Comparison of ENCODE assay signal across 18 cellular contexts in the genomic region with DNA sequence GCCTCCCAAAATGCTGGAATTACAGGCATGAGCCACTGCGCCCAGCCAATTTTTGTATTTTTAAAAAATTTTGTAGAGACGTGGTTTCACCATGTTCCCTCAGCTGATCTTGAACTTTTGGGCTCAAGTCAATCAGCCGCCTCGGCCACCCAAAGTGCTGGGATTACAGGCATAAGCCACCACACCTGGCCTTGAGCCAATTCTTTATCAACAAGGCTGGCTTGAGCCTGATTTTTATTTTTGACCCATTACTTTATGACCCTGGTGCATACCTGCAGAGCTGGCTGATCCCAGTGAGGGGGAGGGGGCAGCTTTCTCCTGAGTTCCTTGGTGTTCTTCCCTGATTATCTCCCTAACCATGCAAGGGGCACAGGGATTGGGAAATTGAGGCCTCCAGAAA. TPM values are rescaled to one million over a fixed set of nuclear protein-coding genes. Genes with fewer than 3 reads are reported as not detected.
DNase-seq lines count a peak whose midpoint lies in the region; ATAC-seq and TF ChIP-seq lines count a peak whose summit lies in the region.
"Had no signal": no experiment of that assay in that cellular context is flagged by ENCODE, and none has a peak within 500 bp of the region (broad histone marks: within the 10 kb centered on the region; RNA-seq: fewer than 3 reads in every experiment).

No MANE protein-coding gene starts in this region.

- peaks cover 12 to 20% (median 19%) of the 10 kb centered on the region in 3 donors for H3K4me1 Mint-ChIP-seq in T-cell
- H3K4me1 Mint-ChIP-seq: stimulated activated naive B cell treated with anti-CD40 and anti-IgM and Interleukin-4, amounts not matched to agents 10 μg/mL and 1 μg/mL and 100 μg/mL, for 72 hours had no signal

- peak overlapping the region; percentile 96 for H2AK5ac ChIP-seq in mesenchymal stem cell (ENCODE audit: low read length, severe bottlenecking)

- no peaks in the 10 kb centered on the region for H3K9me2 ChIP-seq in OCI-LY1 (ENCODE audit: low read depth, low read length)

- 96% methylated on average over 4 of the region's 4 CpGs for WGBS in mesenchymal stem cell
- WGBS in smooth muscle cell (ENCODE audit: low lambda C conversion rate) = 90% methylated on average over 4 of the region's 4 CpGs

- peak overlapping the region; percentile 17 for H3K4me3 ChIP-seq in OCI-LY1 (ENCODE audit: low read depth, low read length, poor library complexity, severe bottlenecking)
- H3K4me3 ChIP-seq in mesenchymal stem cell (ENCODE audit: insufficient read depth in 1 of 2, low read depth in 1 of 2, low read length in 2 of 2) = no peak overlapping the region
- H3K4me3 ChIP-seq in smooth muscle cell = no peak overlapping the region

- H2AFZ ChIP-seq in OCI-LY1 (ENCODE audit: low read length) (no peak overlapping the region), mesenchymal stem cell (ENCODE audit: low read depth, low read length) (no peak overlapping the region), smooth muscle cell (ENCODE audit: low read depth) (no peak overlapping the region)

- no peak overlapping the region for H2BK5ac ChIP-seq in mesenchymal stem cell (ENCODE audit: low read depth, low read length, poor library complexity, severe bottlenecking)

- TF ChIP-seq CTCF in OCI-LY1 (IDR thresholded peaks at IDR 0.05; ENCODE audit: low read length) = no peak
- TF ChIP-seq CTCF in smooth muscle cell (IDR thresholded peaks at IDR 0.05; ENCODE audit: borderline replicate concordance, insufficient read depth, poor library complexity, severe bottlenecking) = no peak

- no peak overlapping the region for H3K27ac Mint-ChIP-seq in T-cell
- H3K27ac Mint-ChIP-seq: stimulated activated naive B cell treated with anti-CD40 and anti-IgM and Interleukin-4, amounts not matched to agents 10 μg/mL and 1 μg/mL and 100 μg/mL, for 72 hours had no signal

- H3K27ac ChIP-seq in OCI-LY1 (ENCODE audit: low read depth, low read length, poor library complexity, severe bottlenecking) (peak overlapping the region; percentile 96), mesenchymal stem cell (ENCODE audit: low read length, poor library complexity, severe bottlenecking) (peak overlapping the region; percentile 85), smooth muscle cell (ENCODE audit: low read depth) (peak overlapping the region; percentile 94)

- H4K8ac ChIP-seq in mesenchymal stem cell (ENCODE audit: low read length) = no peak overlapping the region

- H3K27me3 ChIP-seq in OCI-LY1 (ENCODE audit: insufficient read depth, low read length) = no peaks in the 10 kb centered on the region
- H3K27me3 ChIP-seq in mesenchymal stem cell (ENCODE audit: control insufficient read depth in 1 of 2, insufficient read depth in 1 of 2, low read length in 2 of 2) = no peaks in the 10 kb centered on the region
- H3K27me3 ChIP-seq in smooth muscle cell (ENCODE audit: low read depth) = no peaks in the 10 kb centered on the region

- DNase-seq in NCI-H2081 (lab: John Stamatoyannopoulos, UW) = peak; percentile 16 to 33
- no peak for DNase-seq in NCI-H2081 treated with DMSO at 0.1 percent for 48 hours (lab: John Stamatoyannopoulos, UW)
- DNase-seq in mesenchymal stem cell = no peak
- DNase-seq in smooth muscle cell (lab: John Stamatoyannopoulos, UW; ENCODE audit: unreplicated experiment) = no peak
- DNase-seq in T-cell = no peak
- DNase-seq in GM19240 (ENCODE audit: insufficient read length, low spot score) = no peak
- DNase-seq: activated CD4-positive, alpha-beta T cell treated with anti-CD3 and anti-CD28 coated beads, Interleukin-2, amount 50 U/mL, for 4 hours; effector CD8-positive, alpha-beta T cell; NCI-H1694 treated with DMSO at 0.1 percent for 48 hours; NCI-H774; stimulated activated naive B cell treated with anti-CD40 and anti-IgM and Interleukin-4, amounts not matched to agents 10 μg/mL and 1 μg/mL and 100 μg/mL, for 72 hours had no signal

- H3K18ac ChIP-seq in mesenchymal stem cell (ENCODE audit: low read depth in 1 of 2, low read length in 2 of 2) = peak overlapping the region; percentile 58 to 68

- no peaks in the 10 kb centered on the region for H3K79me1 ChIP-seq in mesenchymal stem cell (replicated peaks; ENCODE audit: low read length, poor library complexity, severe bottlenecking)

- H3K4me1 ChIP-seq in OCI-LY1 (ENCODE audit: insufficient read depth, low read length, severe bottlenecking) (peaks cover 72% of the 10 kb centered on the region), mesenchymal stem cell (ENCODE audit: control insufficient read depth, insufficient read depth, low read depth, low read length) (peaks cover 43% of the 10 kb centered on the region), smooth muscle cell (ENCODE audit: low read depth) (peaks cover 19% of the 10 kb centered on the region)

- no peak overlapping the region for H3K14ac ChIP-seq in mesenchymal stem cell (ENCODE audit: low read length in 2 of 2)

- peak overlapping the region; percentile 36 for H4K91ac ChIP-seq in mesenchymal stem cell (ENCODE audit: low read length)

- H3K27me3 Mint-ChIP-seq in T-cell = no peaks in the 10 kb centered on the region
- H3K27me3 Mint-ChIP-seq: activated naive CD8-positive, alpha-beta T cell; stimulated activated naive B cell treated with anti-CD40 and anti-IgM and Interleukin-4, amounts not matched to agents 10 μg/mL and 1 μg/mL and 100 μg/mL, for 72 hours; type B pancreatic cell had no signal

- CTCF ChIA-PET in T-cell (lab: Charles Lee) = no interaction called here

- H3K36me3 ChIP-seq in OCI-LY1 (ENCODE audit: insufficient read depth, low read length) (no peaks in the 10 kb centered on the region; the same call in 1 of the 2 replicates), mesenchymal stem cell (ENCODE audit: control insufficient read depth in 1 of 2, insufficient read depth in 2 of 2, low read depth in 1 of 2, low read length in 2 of 2) (peaks cover 0 to under 1% of the 10 kb centered on the region in 2 experiments), smooth muscle cell (ENCODE audit: low read depth) (no peaks in the 10 kb centered on the region)

- H4K20me1 ChIP-seq in OCI-LY1 (ENCODE audit: insufficient read depth, low read length) = no peaks in the 10 kb centered on the region
- H4K20me1 ChIP-seq in smooth muscle cell (ENCODE audit: low read depth) = no peaks in the 10 kb centered on the region

- H3K4me2 ChIP-seq in OCI-LY1 (ENCODE audit: low read length) (peak overlapping the region; percentile 61), mesenchymal stem cell (ENCODE audit: low read length, poor library complexity, severe bottlenecking) (no peak overlapping the region), smooth muscle cell (no peak overlapping the region)

- POLR2A ChIA-PET in T-cell (lab: Charles Lee) = no interaction called here

- H3K9ac ChIP-seq in OCI-LY1 (ENCODE audit: low read length) (peak overlapping the region; percentile 55), mesenchymal stem cell (ENCODE audit: low read length) (no peak overlapping the region), smooth muscle cell (ENCODE audit: low read depth) (peak overlapping the region; percentile 77)

- peak overlapping the region; percentile 3 to 55 for H3K4ac ChIP-seq in mesenchymal stem cell (ENCODE audit: low read depth in 1 of 2, low read length in 2 of 2)

- H3F3A ChIP-seq in OCI-LY1 (ENCODE audit: insufficient read depth, low read length) (no peaks in the 10 kb centered on the region), smooth muscle cell (ENCODE audit: low read depth) (peaks cover 14% of the 10 kb centered on the region)

- H3K9me3 ChIP-seq in OCI-LY1 (ENCODE audit: low read length) (peaks cover 15% of the 10 kb centered on the region; the same call in 1 of the 2 replicates), mesenchymal stem cell (ENCODE audit: control insufficient read depth, low read length) (peaks cover 19% of the 10 kb centered on the region), smooth muscle cell (replicated peaks; ENCODE audit: low read depth) (peaks cover 4% of the 10 kb centered on the region)

- peak overlapping the region; percentile 6 to 95 for H2BK12ac ChIP-seq in mesenchymal stem cell (ENCODE audit: low read length in 2 of 2)

- peaks cover 5 to 11% (median 9%) of the 10 kb centered on the region in 3 donors for H3K9me3 Mint-ChIP-seq in T-cell
- H3K9me3 Mint-ChIP-seq: type B pancreatic cell had no signal

- H3K23ac ChIP-seq in mesenchymal stem cell (ENCODE audit: low read length in 2 of 2) = no peak overlapping the region

- no peaks in the 10 kb centered on the region for H3K36me3 Mint-ChIP-seq in T-cell
- H3K36me3 Mint-ChIP-seq: stimulated activated naive B cell treated with anti-CD40 and anti-IgM and Interleukin-4, amounts not matched to agents 10 μg/mL and 1 μg/mL and 100 μg/mL, for 72 hours had no signal

- peak overlapping the region; percentile 29 for H2BK120ac ChIP-seq in mesenchymal stem cell (ENCODE audit: low read depth, low read length)

- ATAC-seq in T-cell (replicated peaks in 1 of 4) = no peak
- ATAC-seq in GM18502 (IDR thresholded peaks at IDR 0.05; ENCODE audit: poor library complexity, unreplicated experiment) = no peak
- ATAC-seq: stimulated activated naive B cell treated with anti-CD40 and anti-IgM and Interleukin-4, amounts not matched to agents 10 μg/mL and 1 μg/mL and 100 μg/mL, for 72 hours had no signal

- H3K79me2 ChIP-seq in OCI-LY1 (ENCODE audit: insufficient read depth, low read length) = no peaks in the 10 kb centered on the region
- H3K79me2 ChIP-seq in smooth muscle cell (ENCODE audit: low read depth) = no peaks in the 10 kb centered on the region

- no peak overlapping the region for H3K4me3 Mint-ChIP-seq in T-cell
- H3K4me3 Mint-ChIP-seq: activated naive CD8-positive, alpha-beta T cell; stimulated activated naive B cell treated with anti-CD40 and anti-IgM and Interleukin-4, amounts not matched to agents 10 μg/mL and 1 μg/mL and 100 μg/mL, for 72 hours had no signal

- H2BK15ac ChIP-seq in mesenchymal stem cell (ENCODE audit: low read depth, poor library complexity, severe bottlenecking) = peak overlapping the region; percentile 57

RNA-seq across cellular contexts. Expression of a gene that starts 15.8 kb away (rescaled TPM):
- polyA plus RNA-seq in mesenchymal stem cell (2013, experiment 1 of 2) = 0.12 TPM
- polyA plus RNA-seq in mesenchymal stem cell (2013, experiment 2 of 2) = 0.29 TPM
- 0.90 TPM in 2 replicates for total RNA-seq in smooth muscle cell
- 1.7 and 3.8 TPM in 2 replicates for polyA plus RNA-seq in smooth muscle cell
- 10 to 100 TPM in 3 of 5 donors, not detected in 2; 15.8 to 22.5 (median 16.0) TPM for total RNA-seq in T-cell
- total RNA-seq: HT1080, mononuclear cell had no signal

RNA-seq across cellular contexts. Expression of a gene that starts 19.8 kb away (rescaled TPM):
- 0.26 TPM for polyA plus RNA-seq in mesenchymal stem cell (2013, experiment 1 of 2)
- polyA plus RNA-seq in mesenchymal stem cell (2013, experiment 2 of 2) = 0.14 TPM
- total RNA-seq in smooth muscle cell = not detected in 2 replicates
- 0.45 TPM in 1 of 2 replicates, not detected in the other for polyA plus RNA-seq in smooth muscle cell
- 1 to 10 TPM in 4 of 5 donors, not detected in 1; 1.2 to 9.4 (median 4.5) TPM for total RNA-seq in T-cell
- total RNA-seq: HT1080, mononuclear cell, osteoblast had no signal

Comparison
In these comparisons a context has a peak if more than half of its experiments do, and no peak if none do; other contexts are left out.
1. DNase-seq: peak in NCI-H2081 (2 of 2); none in NCI-H2081 treated with DMSO at 0.1 percent for 48 hours (single experiment), mesenchymal stem cell (single experiment), smooth muscle cell (single experiment), T-cell (0 of 34) and GM19240 (single experiment).
2. Peak in every context shown above with its lines, with median percentiles within 50 percentile points of each other: H3K27ac ChIP-seq.